9 cellular contexts compared by ENCODE assay signal in genomic region chr1:154983776-154984466, GRCh38. TPM values are rescaled to one million over a fixed set of nuclear protein-coding genes. Genes with fewer than 3 reads are reported as not detected.
DNase-seq lines count a peak whose midpoint lies in the region; ATAC-seq and TF ChIP-seq lines count a peak whose summit lies in the region.
"Had no signal": no experiment of that assay in that cellular context is flagged by ENCODE, and none has a peak within 500 bp of the region (broad histone marks: within the 10 kb centered on the region; RNA-seq: fewer than 3 reads in every experiment).

No MANE protein-coding gene starts in this region.

- H2AFZ ChIP-seq in MM.1S (ENCODE audit: low read length) = no peak overlapping the region

- TF ChIP-seq EP300 in ovary (IDR thresholded peaks at IDR 0.05) = no peak

- CTCF ChIA-PET in CD4-positive, alpha-beta memory T cell (lab: Charles Lee; ENCODE audit: partially characterized antibody) = interaction anchor here (1.0 to 16.3 kb wide), 12 partner anchors 9 to 101 kb away, joined by 3 to 226 read pairs (median 10); partner anchors contain the start of genes LENEP, PBXIP1 and PYGO2

- H3K9ac ChIP-seq in MM.1S (ENCODE audit: low read length) = peak overlapping the region; percentile 79

- in situ Hi-C loops in GM13977 (cut with MboI; ENCODE audit: low pct_unique_long_range_greater_than_20kb, low sequenced_read_pairs, unreplicated experiment) = no loop called here

- peaks cover 6 to 15% (median 11%) of the 10 kb centered on the region in 4 donors for H3K4me1 Mint-ChIP-seq in CD4-positive, alpha-beta memory T cell

- no peaks in the 10 kb centered on the region for H3K27me3 ChIP-seq in CD4-positive, alpha-beta memory T cell (ENCODE audit: insufficient read depth, low read length)
- H3K27me3 ChIP-seq in MM.1S (replicated peaks; ENCODE audit: insufficient read depth, low read length) (no peaks in the 10 kb centered on the region), ovary (no peaks in the 10 kb centered on the region)

- peaks cover 90% of the 10 kb centered on the region for H3K79me2 ChIP-seq in MM.1S (ENCODE audit: low read length)

- POLR2A ChIA-PET in CD4-positive, alpha-beta memory T cell (lab: Charles Lee; ENCODE audit: partially characterized antibody) = interaction anchor here (0.8 to 41.7 kb wide), 16 partner anchors 10 to 426 kb away, joined by 3 to 1543 read pairs (median 6); partner anchors contain the start of genes ADAM15, CKS1B, LENEP and PBXIP1

- peaks cover 8 to 13% of the 10 kb centered on the region in 2 donors for H3K36me3 Mint-ChIP-seq in CD4-positive, alpha-beta memory T cell

- no peaks in the 10 kb centered on the region for H3K9me3 ChIP-seq in CD4-positive, alpha-beta memory T cell (ENCODE audit: control insufficient read depth in 1 of 2, low read length in 2 of 2)
- H3K9me3 ChIP-seq in MM.1S (replicated peaks; ENCODE audit: insufficient read depth, low read length) = no peaks in the 10 kb centered on the region
- H3K9me3 ChIP-seq in ovary = no peaks in the 10 kb centered on the region

- H3K4me2 ChIP-seq in MM.1S (ENCODE audit: low read depth, low read length) = peak overlapping the region; percentile 92

- H3K4me3 Mint-ChIP-seq in CD4-positive, alpha-beta memory T cell = no peak overlapping the region

- H3K4me1 ChIP-seq in CD4-positive, alpha-beta memory T cell (ENCODE audit: insufficient read depth, low read length) = peaks cover 34% of the 10 kb centered on the region
- H3K4me1 ChIP-seq in MM.1S (ENCODE audit: low read length) (peaks cover 5% of the 10 kb centered on the region; the same call in 1 of the 2 replicates), ovary (ENCODE audit: insufficient read depth) (peaks cover 3% of the 10 kb centered on the region)

- intact Hi-C loops in CD4-positive, alpha-beta memory T cell (cut with micrococcal nuclease) = loop anchor here (1.0 to 2.0 kb wide), 6 partner anchors 10 to 67 kb away; partner anchors contain the start of genes ADAM15, CKS1B, PMVK and PYGO2
- intact Hi-C loops in ovary (cut with DNase I) = no loop called here

- no peak for ATAC-seq in GM21786 (IDR thresholded peaks at IDR 0.05; ENCODE audit: unreplicated experiment)

- H3K27ac Mint-ChIP-seq in CD4-positive, alpha-beta memory T cell = peak overlapping the region in 1 of 7 donors; percentile 92

- WGBS in ovary, 3 donors = 10 to 14% (median 13%) methylated on average over 17 of the region's 17 CpGs

- H3K9me2 ChIP-seq in MM.1S (replicated peaks; ENCODE audit: insufficient read depth, low read length) = no peaks in the 10 kb centered on the region

- no peak for TF ChIP-seq POLR2A in ovary (IDR thresholded peaks at IDR 0.05)

- no peaks in the 10 kb centered on the region for H3K27me3 Mint-ChIP-seq in CD4-positive, alpha-beta memory T cell

- peak overlapping the region; percentile 79 to 92 for H3K4me3 ChIP-seq in CD4-positive, alpha-beta memory T cell (ENCODE audit: low read length in 2 of 2)
- peak overlapping the region; percentile 86 for H3K4me3 ChIP-seq in MM.1S (ENCODE audit: low read length)
- peak overlapping the region; percentile 91 for H3K4me3 ChIP-seq in epithelial cell of esophagus (ENCODE audit: low read length)
- peak overlapping the region; percentile 50 for H3K4me3 ChIP-seq in ovary

- H3F3A ChIP-seq in MM.1S (ENCODE audit: insufficient read depth, low read length) = peaks cover 34% of the 10 kb centered on the region

- no peak for DNase-seq in CD4-positive, alpha-beta memory T cell
- DNase-seq in MM.1S (peak; percentile 50), epithelial cell of esophagus (ENCODE audit: low read depth) (no peak), ovary (no peak), NCI-H1105 treated with DMSO at 0.1 percent for 48 hours (lab: John Stamatoyannopoulos, UW) (no peak), GM13977 (ENCODE audit: low spot score) (no peak)
- DNase-seq in activated naive CD4-positive, alpha-beta T cell treated with anti-CD3 and anti-CD28 coated beads, Interleukin-2, amount 50 U/mL, for 16 hours = no peak

- H3K36me3 ChIP-seq in CD4-positive, alpha-beta memory T cell (ENCODE audit: insufficient read depth, low read length) = peaks cover 20% of the 10 kb centered on the region
- H3K36me3 ChIP-seq in MM.1S (replicated peaks; ENCODE audit: insufficient read depth, low read length) (peaks cover 17% of the 10 kb centered on the region), ovary (no peaks in the 10 kb centered on the region)

- no peaks in the 10 kb centered on the region for H4K20me1 ChIP-seq in MM.1S (ENCODE audit: insufficient read depth, low read length)

- TF ChIP-seq CTCF in MM.1S (IDR thresholded peaks at IDR 0.05; ENCODE audit: low read length) (0 out of 2 replicates have a peak, but pooled peaks have one; percentile 19), epithelial cell of esophagus (IDR thresholded peaks at IDR 0.05; ENCODE audit: insufficient read depth, low read depth, low read length, missing control alignments) (no peak), ovary (IDR thresholded peaks at IDR 0.05) (no peak), GM13977 (IDR thresholded peaks at IDR 0.05; ENCODE audit: extremely low read depth, insufficient read depth, missing control alignments) (no peak)

- no peaks in the 10 kb centered on the region for H3K9me3 Mint-ChIP-seq in CD4-positive, alpha-beta memory T cell

- peak overlapping the region; percentile 76 for H3K27ac ChIP-seq in CD4-positive, alpha-beta memory T cell (ENCODE audit: low read depth, low read length)
- H3K27ac ChIP-seq in MM.1S (ENCODE audit: low read length) (peak overlapping the region; percentile 56; the same call in 1 of the 2 replicates), ovary (no peak overlapping the region)

RNA-seq across cellular contexts. Expression of gene FLAD1, which starts 0.8 kb away (rescaled TPM):
- 10 to 100 TPM; 52.4 to 56.6 TPM for total RNA-seq in CD4-positive, alpha-beta memory T cell
- 10 to 100 TPM; 48.9 to 75.9 TPM for polyA plus RNA-seq in CD4-positive, alpha-beta memory T cell
- 10 to 100 TPM; 11.1 to 30.0 (median 19.9) TPM for total RNA-seq in ovary
- polyA plus RNA-seq in ovary = 10 to 100 TPM; 14.2 to 16.4 TPM

RNA-seq across cellular contexts. Expression of gene CKS1B, which starts 9.4 kb away (rescaled TPM):
- 10 to 100 TPM; 12.2 to 13.0 TPM for total RNA-seq in CD4-positive, alpha-beta memory T cell
- polyA plus RNA-seq in CD4-positive, alpha-beta memory T cell = 10 to 100 TPM; 50.2 to 67.9 TPM
- total RNA-seq in ovary = 10 to 100 TPM; 12.2 to 29.9 (median 24.8) TPM
- polyA plus RNA-seq in ovary = 10 to 100 TPM; 41.7 to 55.8 TPM

RNA-seq across cellular contexts. Expression of gene LENEP, which starts 9.5 kb away (rescaled TPM):
- 1 to 10 TPM; 1.1 to 3.1 TPM for total RNA-seq in CD4-positive, alpha-beta memory T cell
- polyA plus RNA-seq in CD4-positive, alpha-beta memory T cell = not detected
- total RNA-seq in ovary = not detected
- polyA plus RNA-seq in ovary = not detected
- polyA plus RNA-seq: adipose tissue had no signal

RNA-seq across cellular contexts. Expression of gene SHC1, which starts 13.4 kb away (rescaled TPM):
- 10 to 100 TPM; 78.4 to 81.7 TPM for total RNA-seq in CD4-positive, alpha-beta memory T cell
- polyA plus RNA-seq in CD4-positive, alpha-beta memory T cell = 10 to 100 TPM; 36.4 to 44.5 TPM
- 100 to 1,000 TPM in 1 of 7 donors, 10 to 100 TPM in 6; 36.8 to 183 (median 80.0) TPM for total RNA-seq in ovary
- polyA plus RNA-seq in ovary = 100 to 1,000 TPM in 1 of 2 donors, 10 to 100 TPM in 1; 56.8 to 161 TPM

RNA-seq across cellular contexts. Expression of gene ZBTB7B, which starts 18.7 kb away (rescaled TPM):
- 10 to 100 TPM; 86.3 to 92.7 TPM for total RNA-seq in CD4-positive, alpha-beta memory T cell
- polyA plus RNA-seq in CD4-positive, alpha-beta memory T cell = 10 to 100 TPM in 1 of 2 donors, 1 to 10 TPM in 1; 3.4 to 11.6 TPM
- total RNA-seq in ovary = 10 to 100 TPM; 15.3 to 45.5 (median 33.1) TPM
- polyA plus RNA-seq in ovary = 10 to 100 TPM in 1 of 2 donors, 1 to 10 TPM in 1; 3.6 to 18.2 TPM

Comparison
In these comparisons a context has a peak if more than half of its experiments do, and no peak if none do; other contexts are left out.
1. H3K27ac ChIP-seq: peak in CD4-positive, alpha-beta memory T cell (single experiment) and MM.1S (single experiment); none in ovary (0 of 2).
2. Peak in every context shown above with its lines, with median percentiles within 50 percentile points of each other: H3K4me3 ChIP-seq.